ENCODE assay signal across 11 cellular contexts in the genomic region with DNA sequence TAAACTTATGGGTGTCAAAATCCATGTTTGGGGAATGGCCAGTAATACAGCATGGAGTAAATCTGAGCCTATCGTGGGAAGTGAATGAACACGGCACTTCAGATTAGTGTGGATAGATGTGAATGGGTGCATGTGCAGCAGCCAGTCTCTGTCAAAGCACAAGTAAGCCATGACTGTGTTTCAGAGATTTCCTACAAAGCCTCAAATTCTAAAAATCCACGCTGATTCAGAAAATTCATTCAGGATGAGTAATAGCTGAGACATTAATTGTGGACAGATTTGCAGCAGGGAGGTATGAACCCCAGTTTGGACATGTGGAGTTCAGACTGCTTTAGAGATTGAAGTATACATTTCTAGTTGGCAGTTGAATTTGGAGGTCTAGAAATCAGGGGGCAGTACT.
A peak's percentile ranks its signal among the peaks of the same experiment; 100 is the strongest.
DNase-seq lines count a peak whose midpoint lies in the region; ATAC-seq and TF ChIP-seq lines count a peak whose summit lies in the region.
"Had no signal": no experiment of that assay in that cellular context is flagged by ENCODE, and none has a peak within 500 bp of the region (broad histone marks: within the 10 kb centered on the region; RNA-seq: fewer than 3 reads in every experiment).

No MANE protein-coding gene starts in this region.

- H3K27me3 ChIP-seq in left lung: no peaks in the 10 kb centered on the region
- H3K27me3 ChIP-seq: BLaER1 treated with 17β-estradiol and CSF1 and Interleukin-3, amounts not matched to agents 10 nM and 100 nM; vagina had no signal

- H3K9me3 ChIP-seq in left lung: no peaks in the 10 kb centered on the region
- H3K9me3 ChIP-seq: BLaER1 treated with 17β-estradiol and CSF1 and Interleukin-3, amounts not matched to agents 10 nM and 100 nM; vagina had no signal

- H3K27ac ChIP-seq in left lung: no peak overlapping the region
- H3K27ac ChIP-seq: BLaER1 treated with 17β-estradiol and CSF1 and Interleukin-3, amounts not matched to agents 10 nM and 100 nM; vagina had no signal

- peak; percentile 42 for DNase-seq in AG04449 (ENCODE audit: low read depth, low spot score)
- DNase-seq in LHCN-M2 (ENCODE audit: low read depth): peak; percentile 96
- peak; percentile 51 for DNase-seq in dermis blood vessel endothelial cell
- no peak for DNase-seq in left lung
- no peak for DNase-seq in DMS153 (lab: John Stamatoyannopoulos, UW)
- DNase-seq in NCI-H446 (lab: John Stamatoyannopoulos, UW): no peak
- DNase-seq: activated CD8-positive, alpha-beta memory T cell treated with anti-CD3 and anti-CD28 coated beads, Interleukin-2, amount 50 U/mL, for 4 hours had no signal

- H3K4me1 ChIP-seq in left lung: peaks cover 27 to 75% of the 10 kb centered on the region in 2 donors

- intact Hi-C loops in left lung (cut with DNase I): no loop called here

- peak overlapping the region; percentile 16 for H3K4me3 ChIP-seq in AG04449 (ENCODE audit: low read depth, low read length)
- no peak overlapping the region for H3K4me3 ChIP-seq in left lung
- H3K4me3 ChIP-seq: BLaER1 treated with 17β-estradiol and CSF1 and Interleukin-3, amounts not matched to agents 10 nM and 100 nM; vagina had no signal

- peak; percentile 47 for ATAC-seq in left lung
- no peak for ATAC-seq in GM19452 (IDR thresholded peaks at IDR 0.05; ENCODE audit: unreplicated experiment)
- ATAC-seq in HG02840 (IDR thresholded peaks at IDR 0.05; ENCODE audit: low FRiP score, unreplicated experiment): no peak

- TF ChIP-seq CTCF in AG04449 (IDR thresholded peaks at IDR 0.05; ENCODE audit: insufficient read depth, low read length, missing control alignments): no peak
- TF ChIP-seq CTCF in left lung (IDR thresholded peaks at IDR 0.05): no peak

- POLR2A ChIA-PET in AG04449 (lab: Yijun Ruan, JAX): interaction anchor here (0.6 kb wide), 1 partner anchor 115 kb away, joined by 3 read pairs; no protein-coding TSS in a partner anchor

- H3K36me3 ChIP-seq in left lung: peaks cover 0 to 3% of the 10 kb centered on the region in 2 donors
- H3K36me3 ChIP-seq: vagina had no signal

- CTCF ChIA-PET in AG04449 (lab: Yijun Ruan, JAX): no interaction called here

Comparison
In these comparisons a context has a peak if more than half of its experiments do, and no peak if none do; other contexts are left out.
1. DNase-seq: peak in AG04449 (single experiment), LHCN-M2 (single experiment) and dermis blood vessel endothelial cell (single experiment); none in left lung (0 of 2), DMS153 (single experiment) and NCI-H446 (0 of 2).